15 cellular contexts compared by ENCODE assay signal in genomic region chr19:13971868-13972267, GRCh38. TPM values are rescaled to one million over a fixed set of nuclear protein-coding genes. Genes with fewer than 3 reads are reported as not detected.
"Had no signal": no experiment of that assay in that cellular context is flagged by ENCODE, and none has a peak within 500 bp of the region (broad histone marks: within the 10 kb centered on the region; RNA-seq: fewer than 3 reads in every experiment).

No MANE protein-coding gene starts in this region.

RNA-seq across cellular contexts. Expression of gene PODNL1, which starts 33.7 kb away (rescaled TPM):
- total RNA-seq: activated B cell treated with CpG ODN at 0.5 μM for 24 hours; activated CD4-positive, alpha-beta T cell treated with anti-CD3 and anti-CD28 coated beads, Interleukin-2, amount 10 ng/mL, durations not matched to agents 24 days and 14 days; activated CD8-positive, alpha-beta T cell treated with anti-CD3 and anti-CD28 coated beads for 36 hours; T-helper 2 cell treated with Interferon-gamma antibody and Interleukin-4, amounts not matched to agents 100 ng/mL and 5 ng/mL, for 36 hours had no signal

RNA-seq across cellular contexts. Expression of gene RLN3, which starts 56.1 kb away (rescaled TPM):
- total RNA-seq: activated B cell treated with CpG ODN at 0.5 μM for 24 hours; activated CD4-positive, alpha-beta memory T cell treated with anti-CD3 and anti-CD28 coated beads for 36 hours; activated CD4-positive, alpha-beta memory T cell treated with anti-CD3 and anti-CD28 coated beads, Interleukin-2, amount 10 ng/mL, durations not matched to agents 7 days and 5 days; activated CD4-positive, alpha-beta T cell treated with anti-CD3 and anti-CD28 coated beads for 36 hours; activated CD4-positive, alpha-beta T cell treated with anti-CD3 and anti-CD28 coated beads, Interleukin-2, amount 10 ng/mL, durations not matched to agents 24 days and 14 days; activated CD4-positive, alpha-beta T cell treated with anti-CD3 and anti-CD28 coated beads, Interleukin-2, amount 10 ng/mL, durations not matched to agents 7 days and 5 days; activated CD8-positive, alpha-beta memory T cell treated with anti-CD3 and anti-CD28 coated beads for 36 hours; activated CD8-positive, alpha-beta memory T cell treated with anti-CD3 and anti-CD28 coated beads, Interleukin-2, amount 10 ng/mL, durations not matched to agents 7 days and 5 days; activated CD8-positive, alpha-beta T cell treated with anti-CD3 and anti-CD28 coated beads for 36 hours; activated CD8-positive, alpha-beta T cell treated with anti-CD3 and anti-CD28 coated beads, Interleukin-2, amount 10 ng/mL, durations not matched to agents 7 days and 5 days; T-cell; T-helper 1 cell treated with Interleukin-12 subunit alpha and Interleukin-12 subunit beta and Interleukin-4 antibody, amounts not matched to agents 30 ng/mL and 1 ng/mL, for 36 hours; T-helper 17 cell; T-helper 2 cell treated with Interferon-gamma antibody and Interleukin-4, amounts not matched to agents 100 ng/mL and 5 ng/mL, for 36 hours; WTC11 had no signal
